Comparison of ENCODE assay signal across 8 cellular contexts in genomic region chr7:155297517-155298287, GRCh38. TPM values are rescaled to one million over a fixed set of nuclear protein-coding genes. Genes with fewer than 3 reads are reported as not detected.
DNase-seq lines count a peak whose midpoint lies in the region; ATAC-seq, FAIRE-seq and TF ChIP-seq lines count a peak whose summit lies in the region.

Gene INSIG1, plus strand, starts transcription at chr7:155297878. Its CDS starts 408 bp downstream, at chr7:155298286.

- peak; percentile 80 for FAIRE-seq in endothelial cell of umbilical vein (lab: Jason Lieb, UNC)

- H3K27me3 ChIP-seq in HUES48 (ENCODE audit: control insufficient read depth, insufficient read depth, low read length) (no peaks in the 10 kb centered on the region), OCI-LY3 (ENCODE audit: low read depth, low read length) (no peaks in the 10 kb centered on the region), endothelial cell of umbilical vein (ENCODE audit: control insufficient read depth in 2 of 2, insufficient read depth in 2 of 2, low read length in 2 of 2) (no peaks in the 10 kb centered on the region)

- H3K4me1 ChIP-seq in HUES48 (ENCODE audit: control insufficient read depth, insufficient read depth, low read length) (peaks cover 20% of the 10 kb centered on the region), OCI-LY3 (ENCODE audit: low read length) (peaks cover 37% of the 10 kb centered on the region), endothelial cell of umbilical vein (ENCODE audit: control insufficient read depth, extremely low read depth, insufficient read depth, low read length) (peaks cover 31% of the 10 kb centered on the region)

- H3K9me1 ChIP-seq in endothelial cell of umbilical vein (replicated peaks; ENCODE audit: control insufficient read depth, extremely low read depth, insufficient read depth, low read length): no peaks in the 10 kb centered on the region

- no peaks in the 10 kb centered on the region for H3K9me3 ChIP-seq in HUES48 (ENCODE audit: control insufficient read depth, insufficient read depth, low read length)
- no peaks in the 10 kb centered on the region for H3K9me3 ChIP-seq in OCI-LY3 (ENCODE audit: insufficient read depth, low read length)
- no peaks in the 10 kb centered on the region for H3K9me3 ChIP-seq in endothelial cell of umbilical vein (replicated peaks; ENCODE audit: control insufficient read depth, insufficient read depth, low read length)

- POLR2A ChIA-PET in endothelial cell of umbilical vein (lab: Charles Lee): interaction anchor here (0.6 to 3.0 kb wide), 7 partner anchors 9 to 369 kb away, joined by 3 to 36 read pairs (median 3); no protein-coding TSS in a partner anchor

- peak within 1 kb of the TSS; percentile 85 for H3K27ac Mint-ChIP-seq in Calu3 (ENCODE audit: unreplicated experiment)

- no TSS peak for BruUV-seq in Calu3 (replicated peaks; lab: Mats Ljungman, UMichigan)
- TSS peak; percentile 21 for BruUV-seq in endothelial cell of umbilical vein (replicated peaks; lab: Mats Ljungman, UMichigan)

- H3K27me3 Mint-ChIP-seq in Calu3 (ENCODE audit: unreplicated experiment): no peaks in the 10 kb centered on the region

- peak within 1 kb of the TSS; percentile 92 for H3K4me3 Mint-ChIP-seq in Calu3 (ENCODE audit: low read depth, unreplicated experiment)

- H3K36me3 ChIP-seq in HUES48 (ENCODE audit: control insufficient read depth, insufficient read depth, low read length): peaks cover 28% of the 10 kb centered on the region
- H3K36me3 ChIP-seq in OCI-LY3 (replicated peaks; ENCODE audit: low read depth, low read length): peaks cover 60% of the 10 kb centered on the region
- peaks cover 0 to 13% of the 10 kb centered on the region in 2 experiments for H3K36me3 ChIP-seq in endothelial cell of umbilical vein (ENCODE audit: control insufficient read depth in 2 of 2, extremely low read depth in 1 of 2, insufficient read depth in 2 of 2, low read length in 2 of 2)

- dilution Hi-C loops in endothelial cell of umbilical vein (cut with MboI; ENCODE audit: extremely low pct_ligation_motif_present, low sequenced_read_pairs): no loop called here

- peak; percentile 57 for ATAC-seq in GM21390 (IDR thresholded peaks at IDR 0.05; ENCODE audit: unreplicated experiment)

- TF ChIP-seq CTCF in Calu3 (IDR thresholded peaks at IDR 0.05; ENCODE audit: unreplicated experiment) (no peak), OCI-LY3 (IDR thresholded peaks at IDR 0.05; ENCODE audit: low read depth, low read length) (no peak), endothelial cell of umbilical vein (IDR thresholded peaks at IDR 0.05; ENCODE audit: extremely low read depth in 1 of 2, insufficient read depth in 1 of 2, low read depth in 1 of 2, low read length in 2 of 2) (no peak)

- peaks cover 55% of the 10 kb centered on the region for H3K36me3 Mint-ChIP-seq in Calu3 (ENCODE audit: insufficient read depth, unreplicated experiment)

- peak; percentile 92 for TF ChIP-seq POLR2A in endothelial cell of umbilical vein (IDR thresholded peaks at IDR 0.05; ENCODE audit: low read depth, low read length)

- H3K4me2 ChIP-seq in OCI-LY3 (ENCODE audit: low read length): peak within 1 kb of the TSS; percentile 89
- H3K4me2 ChIP-seq in endothelial cell of umbilical vein (ENCODE audit: insufficient read depth, low read length): peak within 1 kb of the TSS; percentile 94

- peak within 1 kb of the TSS; percentile 83 for H3K27ac ChIP-seq in HUES48 (ENCODE audit: low read depth, low read length)
- H3K27ac ChIP-seq in OCI-LY3 (ENCODE audit: low read length): peak within 1 kb of the TSS; percentile 92
- H3K27ac ChIP-seq in endothelial cell of umbilical vein (ENCODE audit: insufficient read depth, low read depth, low read length): peak within 1 kb of the TSS; percentile 64

- H2AFZ ChIP-seq in OCI-LY3 (ENCODE audit: low read depth, low read length): no peak within 1 kb of the TSS
- peak within 1 kb of the TSS; percentile 64 for H2AFZ ChIP-seq in endothelial cell of umbilical vein (ENCODE audit: low read depth, low read length)

- H3K4me3 ChIP-seq in HUES48 (ENCODE audit: low read depth, low read length) (peak within 1 kb of the TSS; percentile 67), OCI-LY3 (ENCODE audit: low read length) (peak within 1 kb of the TSS; percentile 88), endothelial cell of umbilical vein (replicated peaks in 1 of 3; ENCODE audit: insufficient read depth in 1 of 3, low read depth in 1 of 3, low read length in 3 of 3) (peak within 1 kb of the TSS; percentile 50 to 99 (median 91))

- peaks cover 2% of the 10 kb centered on the region for H3K9me3 Mint-ChIP-seq in Calu3 (ENCODE audit: low read depth, unreplicated experiment)

- peak; percentile 96 for DNase-seq in Calu3
- DNase-seq in activated CD8-positive, alpha-beta memory T cell treated with anti-CD3 and anti-CD28 coated beads, Interleukin-2, amount 50 U/mL, for 48 hours: peak; percentile 97
- DNase-seq in endothelial cell of umbilical vein (ENCODE audit: low read depth, low spot score): peak; percentile 92
- peak; percentile 94 for DNase-seq in mucosa of gallbladder (ENCODE audit: low spot score)
- peak; percentile 70 to 88 for DNase-seq in stimulated activated CD8-positive, alpha-beta memory T cell treated with anti-CD3 and anti-CD28 coated beads, Interleukin-4, amount 100 ng/mL, for 4 hours (ENCODE audit: low read depth in 2 of 2, low spot score in 1 of 2)

- peaks cover 36% of the 10 kb centered on the region for H4K20me1 ChIP-seq in OCI-LY3 (ENCODE audit: insufficient read depth, low read length)
- H4K20me1 ChIP-seq in endothelial cell of umbilical vein (replicated peaks; ENCODE audit: control insufficient read depth, extremely low read depth, insufficient read depth, low read length): peaks cover 9% of the 10 kb centered on the region

- peaks cover 60% of the 10 kb centered on the region for H3K79me2 ChIP-seq in OCI-LY3 (ENCODE audit: low read length)
- H3K79me2 ChIP-seq in endothelial cell of umbilical vein (ENCODE audit: control insufficient read depth, insufficient read depth, low read length): peaks cover 48% of the 10 kb centered on the region

- peaks cover 49% of the 10 kb centered on the region for H3K4me1 Mint-ChIP-seq in Calu3 (ENCODE audit: low read depth, unreplicated experiment)

- intact Hi-C loops in Calu3 (cut with micrococcal nuclease; ENCODE audit: unreplicated experiment): loop anchor here (2.0 to 5.0 kb wide), 2 partner anchors 59 to 105 kb away; no protein-coding TSS in a partner anchor
- intact Hi-C loops in endothelial cell of umbilical vein (cut with micrococcal nuclease): loop anchor here (1.0 to 10.0 kb wide), 8 partner anchors 20 to 467 kb away; no protein-coding TSS in a partner anchor

- H3K9ac ChIP-seq in HUES48 (ENCODE audit: low read depth, low read length) (peak within 1 kb of the TSS; percentile 43), OCI-LY3 (ENCODE audit: low read length) (peak within 1 kb of the TSS; percentile 98), endothelial cell of umbilical vein (replicated peaks; ENCODE audit: extremely low read depth, insufficient read depth, low read length) (peak within 1 kb of the TSS; percentile 83)

- CTCF ChIA-PET in Calu3 (lab: Charles Lee) (interaction anchor here (0.7 to 1.6 kb wide), 4 partner anchors 47 to 92 kb away, joined by 3 to 4 read pairs (median 3); no protein-coding TSS in a partner anchor), endothelial cell of umbilical vein (lab: Charles Lee) (interaction anchor here (0.6 to 3.9 kb wide), 7 partner anchors 47 to 384 kb away, joined by 3 to 19 read pairs (median 6); no protein-coding TSS in a partner anchor)

TF ChIP-seq in endothelial cell of umbilical vein, 7 proteins besides CTCF, POLR2A, EP300 and RAD21:
- TF ChIP-seq JUN (IDR thresholded peaks at IDR 0.05; ENCODE audit: borderline replicate concordance, insufficient read depth, insufficient read length, low read depth): no peak
- TF ChIP-seq EZH2 (IDR thresholded peaks at IDR 0.05; ENCODE audit: borderline replicate concordance, low read depth, low read length, severe bottlenecking): no peak
- TF ChIP-seq MYC (IDR thresholded peaks at IDR 0.05; ENCODE audit: low read depth, low read length): peak; percentile 32
- TF ChIP-seq GATA2 (IDR thresholded peaks at IDR 0.05; ENCODE audit: insufficient read depth, insufficient read length, low read depth, low read length): no peak
- peak; percentile 62 for TF ChIP-seq POLR2AphosphoS5 (IDR thresholded peaks at IDR 0.05; ENCODE audit: insufficient read depth, low read depth, low read length)
- peak; percentile 49 for TF ChIP-seq MAX (IDR thresholded peaks at IDR 0.05; ENCODE audit: insufficient read depth, insufficient read length)
- no peak for TF ChIP-seq FOS (IDR thresholded peaks at IDR 0.05; ENCODE audit: borderline replicate concordance, insufficient read depth, low read length)

RNA-seq across cellular contexts. Expression of gene INSIG1, which starts in this region (rescaled TPM):
- 60.0 and 71.3 TPM in 2 replicates for total RNA-seq in Calu3 (2022)
- 79.3 and 105 TPM in 2 replicates for total RNA-seq in endothelial cell of umbilical vein
- 102 and 129 TPM in 2 replicates for polyA plus RNA-seq in endothelial cell of umbilical vein
- 55.2 and 65.6 TPM in 2 replicates for polyA plus RNA-seq in endothelial cell of umbilical vein (2011; cell fraction: cytosol; rRNA removed)
- polyA plus RNA-seq in endothelial cell of umbilical vein (2011; cell fraction: nucleus; rRNA removed): 40.6 and 54.9 TPM in 2 replicates
- polyA plus RNA-seq in endothelial cell of umbilical vein (2012): 36.7 and 55.1 TPM in 2 replicates
- 112 and 120 TPM in 2 replicates for polyA minus RNA-seq in endothelial cell of umbilical vein
- polyA minus RNA-seq in endothelial cell of umbilical vein (2011; cell fraction: cytosol; rRNA and poly(A)+ RNA removed): 42.5 TPM
- polyA minus RNA-seq in endothelial cell of umbilical vein (2011; cell fraction: nucleus; rRNA and poly(A)+ RNA removed): 49.7 and 74.6 TPM in 2 replicates
- total RNA-seq in mucosa of gallbladder: 256 TPM

Comparison
In these comparisons a context has a peak if more than half of its experiments do, and no peak if none do; other contexts are left out.
1. Peak in every context shown above with its lines: DNase-seq, ATAC-seq, H3K4me3 ChIP-seq and H3K27ac ChIP-seq.
2. H3K9ac ChIP-seq: peak in every context shown above with its lines; median percentile 98 in OCI-LY3; 83 in endothelial cell of umbilical vein; 43 in HUES48.